In genomic region chr3:36876181-36876936, GRCh38 we compare ENCODE assay signal across 8 cellular contexts.
DNase-seq lines count a peak whose midpoint lies in the region; ATAC-seq, FAIRE-seq and TF ChIP-seq lines count a peak whose summit lies in the region.

No MANE protein-coding gene starts in this region.

- H3K27ac Mint-ChIP-seq in progenitor cell of endocrine pancreas (no peak overlapping the region), glutamatergic neuron (ENCODE audit: unreplicated experiment) (no peak overlapping the region)

- H3K27ac ChIP-seq in caudate nucleus (ENCODE audit: low read depth, low read length) (peak overlapping the region; percentile 40), psoas muscle (no peak overlapping the region)

- ATAC-seq in GM21515 (IDR thresholded peaks at IDR 0.05; ENCODE audit: unreplicated experiment) (peak; percentile 99), HG03575 (IDR thresholded peaks at IDR 0.05; ENCODE audit: extremely low read depth, insufficient number of reproducible peaks, low FRiP score, unreplicated experiment) (peak; percentile 97), psoas muscle (no peak)

- H3K27me3 Mint-ChIP-seq in progenitor cell of endocrine pancreas: no peaks in the 10 kb centered on the region
- H3K27me3 Mint-ChIP-seq in glutamatergic neuron (ENCODE audit: unreplicated experiment): no peaks in the 10 kb centered on the region

- no peaks in the 10 kb centered on the region for H3K27me3 ChIP-seq in psoas muscle (ENCODE audit: insufficient read depth in 3 of 3, low read length in 2 of 3)

- no peak overlapping the region for H3K4me3 Mint-ChIP-seq in progenitor cell of endocrine pancreas (ENCODE audit: low read depth)
- no peak overlapping the region for H3K4me3 Mint-ChIP-seq in glutamatergic neuron (ENCODE audit: unreplicated experiment)

- H3K4me1 Mint-ChIP-seq in progenitor cell of endocrine pancreas (ENCODE audit: low read depth) (no peaks in the 10 kb centered on the region), glutamatergic neuron (ENCODE audit: low read depth, unreplicated experiment) (no peaks in the 10 kb centered on the region)

- no peaks in the 10 kb centered on the region for H3K4me1 ChIP-seq in psoas muscle

- H3K9me3 ChIP-seq in psoas muscle: no peaks in the 10 kb centered on the region

- H3K9me3 Mint-ChIP-seq in progenitor cell of endocrine pancreas (ENCODE audit: low read depth): no peaks in the 10 kb centered on the region
- H3K9me3 Mint-ChIP-seq in glutamatergic neuron (ENCODE audit: unreplicated experiment): no peaks in the 10 kb centered on the region

- intact Hi-C loops in psoas muscle (cut with DNase I): no loop called here

- no peak for TF ChIP-seq CTCF in progenitor cell of endocrine pancreas (IDR thresholded peaks at IDR 0.05; ENCODE audit: unreplicated experiment)
- no peak for TF ChIP-seq CTCF in psoas muscle (IDR thresholded peaks at IDR 0.05)
- TF ChIP-seq CTCF in glutamatergic neuron (IDR thresholded peaks at IDR 0.05; ENCODE audit: partially characterized antibody, unreplicated experiment): no peak

- FAIRE-seq in GM18507 (lab: Jason Lieb, UNC): peak; percentile 99

- H3K4me3 ChIP-seq in psoas muscle: no peak overlapping the region

- no peaks in the 10 kb centered on the region for H3K36me3 ChIP-seq in psoas muscle (ENCODE audit: insufficient read depth in 1 of 2, low read depth in 1 of 2)

- H3K36me3 Mint-ChIP-seq in progenitor cell of endocrine pancreas (ENCODE audit: insufficient read depth): no peaks in the 10 kb centered on the region
- no peaks in the 10 kb centered on the region for H3K36me3 Mint-ChIP-seq in glutamatergic neuron (ENCODE audit: unreplicated experiment)

- peak; percentile 65 for DNase-seq in GM18507 (ENCODE audit: extremely low spot score, insufficient read length, low read depth)
- DNase-seq in caudate nucleus (lab: John Stamatoyannopoulos, UW): no peak
- no peak for DNase-seq in progenitor cell of endocrine pancreas (ENCODE audit: low spot score, unreplicated experiment)
- DNase-seq in psoas muscle: no peak
- no peak for DNase-seq in ureter (ENCODE audit: low spot score)
- DNase-seq in glutamatergic neuron: no peak

- 82 to 87% (median 84%) methylated on average over 7 of the region's 7 CpGs for WGBS in psoas muscle, 3 donors

Comparison
In these comparisons a context has a peak if more than half of its experiments do, and no peak if none do; other contexts are left out.
1. ATAC-seq: peak in GM21515 (single experiment) and HG03575 (single experiment); none in psoas muscle (0 of 4).